ENCODE assay signal across 11 cellular contexts in genomic region chr12:64733857-64734256, GRCh38. TPM values are rescaled to one million over a fixed set of nuclear protein-coding genes. Genes with fewer than 3 reads are reported as not detected.
DNase-seq lines count a peak whose midpoint lies in the region; ATAC-seq, FAIRE-seq and TF ChIP-seq lines count a peak whose summit lies in the region.
"Had no signal": no experiment of that assay in that cellular context is flagged by ENCODE, and none has a peak within 500 bp of the region (broad histone marks: within the 10 kb centered on the region; RNA-seq: fewer than 3 reads in every experiment).

No MANE protein-coding gene starts in this region.

- H3K4me1 Mint-ChIP-seq in astrocyte (ENCODE audit: low read depth, unreplicated experiment) = peaks cover 5% of the 10 kb centered on the region

- H3K9me3 ChIP-seq in astrocyte (ENCODE audit: insufficient read depth, low read depth, low read length) (no peaks in the 10 kb centered on the region), tibial artery (no peaks in the 10 kb centered on the region)

- TF ChIP-seq CTCF in astrocyte (IDR thresholded peaks at IDR 0.05; ENCODE audit: insufficient read depth, low read depth, low read length) (no peak), kidney epithelial cell (IDR thresholded peaks at IDR 0.05; ENCODE audit: insufficient read depth, low read length, poor library complexity, severe bottlenecking) (no peak), tibial artery (IDR thresholded peaks at IDR 0.05) (no peak)

- no peaks in the 10 kb centered on the region for H3K27me3 ChIP-seq in astrocyte (ENCODE audit: insufficient read depth, low read length)
- no peaks in the 10 kb centered on the region for H3K27me3 ChIP-seq in kidney epithelial cell (ENCODE audit: control insufficient read depth, insufficient read depth, low read length)
- H3K27me3 ChIP-seq in tibial artery = no peaks in the 10 kb centered on the region

- H3K36me3 ChIP-seq in astrocyte (ENCODE audit: insufficient read depth, low read length) = peaks cover 1% of the 10 kb centered on the region
- H3K36me3 ChIP-seq in kidney epithelial cell (ENCODE audit: control insufficient read depth, insufficient read depth, low read length) = no peaks in the 10 kb centered on the region
- H3K36me3 ChIP-seq in tibial artery = peaks cover 38 to 65% (median 47%) of the 10 kb centered on the region in 3 donors

- H3K27me3 Mint-ChIP-seq in astrocyte (ENCODE audit: low read depth, unreplicated experiment) = no peaks in the 10 kb centered on the region
- H3K27me3 Mint-ChIP-seq: activated CD4-positive, alpha-beta memory T cell treated with anti-CD3 and anti-CD28 coated beads for 36 hours; CD4-positive, CD25-positive, alpha-beta regulatory T cell had no signal

- ATAC-seq in HG03095 (IDR thresholded peaks at IDR 0.05; ENCODE audit: unreplicated experiment) = no peak

- H3K9me3 Mint-ChIP-seq in astrocyte (ENCODE audit: unreplicated experiment) = no peaks in the 10 kb centered on the region
- H3K9me3 Mint-ChIP-seq: activated CD4-positive, alpha-beta memory T cell treated with anti-CD3 and anti-CD28 coated beads for 36 hours; CD4-positive, CD25-positive, alpha-beta regulatory T cell had no signal

- peaks cover 23% of the 10 kb centered on the region for H3K36me3 Mint-ChIP-seq in astrocyte (ENCODE audit: low read depth, unreplicated experiment)

- intact Hi-C loops in tibial artery (cut with DNase I; ENCODE audit: low total_unique reads) = no loop called here

- peak overlapping the region; percentile 2 for H3K4me2 ChIP-seq in astrocyte (ENCODE audit: low read length)

- H4K20me1 ChIP-seq in astrocyte (ENCODE audit: insufficient read depth, low read length) = no peaks in the 10 kb centered on the region

- H3K4me3 Mint-ChIP-seq in astrocyte (ENCODE audit: unreplicated experiment) = no peak overlapping the region
- H3K4me3 Mint-ChIP-seq: activated CD4-positive, alpha-beta memory T cell treated with anti-CD3 and anti-CD28 coated beads for 36 hours; CD4-positive, CD25-positive, alpha-beta regulatory T cell had no signal

- no peak overlapping the region for H3K9ac ChIP-seq in astrocyte (ENCODE audit: low read length)

- FAIRE-seq in astrocyte (lab: Jason Lieb, UNC) = no peak

- DNase-seq in Ammon's horn (ENCODE audit: low spot score) (peak; percentile 82), NCI-H128 (lab: John Stamatoyannopoulos, UW; ENCODE audit: unreplicated experiment) (peak; percentile 47), astrocyte (ENCODE audit: low read depth) (no peak), kidney epithelial cell (ENCODE audit: low read depth) (peak; percentile 75), tibial artery (no peak), NCI-H1930 (lab: John Stamatoyannopoulos, UW) (no peak), hepatic stellate cell (ENCODE audit: low spot score) (no peak)
- DNase-seq: activated CD4-positive, alpha-beta memory T cell treated with anti-CD3 and anti-CD28 coated beads for 36 hours; CD4-positive, CD25-positive, alpha-beta regulatory T cell; NCI-H526 treated with DMSO at 0.1 percent for 48 hours had no signal

- no peak overlapping the region for H3K4me3 ChIP-seq in astrocyte (ENCODE audit: insufficient read depth, low read depth, low read length)
- H3K4me3 ChIP-seq in kidney epithelial cell (ENCODE audit: low read depth, low read length) = no peak overlapping the region
- no peak overlapping the region for H3K4me3 ChIP-seq in tibial artery

- H3K27ac ChIP-seq in astrocyte (ENCODE audit: low read depth, low read length) (no peak overlapping the region), tibial artery (no peak overlapping the region)

- no peak overlapping the region for H2AFZ ChIP-seq in astrocyte (ENCODE audit: low read depth, low read length)

- H3K4me1 ChIP-seq in astrocyte (ENCODE audit: insufficient read depth, low read length) (peaks cover 5% of the 10 kb centered on the region), tibial artery (peaks cover 0 to 19% (median 0%) of the 10 kb centered on the region in 4 donors)

- H3K27ac Mint-ChIP-seq in astrocyte (ENCODE audit: unreplicated experiment) = no peak overlapping the region
- H3K27ac Mint-ChIP-seq: activated CD4-positive, alpha-beta memory T cell treated with anti-CD3 and anti-CD28 coated beads for 36 hours had no signal

- no peaks in the 10 kb centered on the region for H3K79me2 ChIP-seq in astrocyte (ENCODE audit: insufficient read depth, low read length)

RNA-seq across cellular contexts. Expression of gene GNS, which starts 25.3 kb away (rescaled TPM):
- total RNA-seq in astrocyte (106 and 109 TPM in 2 replicates), kidney epithelial cell (114 and 120 TPM in 2 replicates)

Comparison
In these comparisons a context has a peak if more than half of its experiments do, and no peak if none do; other contexts are left out.
1. DNase-seq: peak in Ammon's horn (single experiment), NCI-H128 (single experiment) and kidney epithelial cell (single experiment); none in astrocyte (single experiment), tibial artery (0 of 2), NCI-H1930 (0 of 2) and hepatic stellate cell (single experiment).